ENCODE assay signal across 1 cellular context in the genomic region with DNA sequence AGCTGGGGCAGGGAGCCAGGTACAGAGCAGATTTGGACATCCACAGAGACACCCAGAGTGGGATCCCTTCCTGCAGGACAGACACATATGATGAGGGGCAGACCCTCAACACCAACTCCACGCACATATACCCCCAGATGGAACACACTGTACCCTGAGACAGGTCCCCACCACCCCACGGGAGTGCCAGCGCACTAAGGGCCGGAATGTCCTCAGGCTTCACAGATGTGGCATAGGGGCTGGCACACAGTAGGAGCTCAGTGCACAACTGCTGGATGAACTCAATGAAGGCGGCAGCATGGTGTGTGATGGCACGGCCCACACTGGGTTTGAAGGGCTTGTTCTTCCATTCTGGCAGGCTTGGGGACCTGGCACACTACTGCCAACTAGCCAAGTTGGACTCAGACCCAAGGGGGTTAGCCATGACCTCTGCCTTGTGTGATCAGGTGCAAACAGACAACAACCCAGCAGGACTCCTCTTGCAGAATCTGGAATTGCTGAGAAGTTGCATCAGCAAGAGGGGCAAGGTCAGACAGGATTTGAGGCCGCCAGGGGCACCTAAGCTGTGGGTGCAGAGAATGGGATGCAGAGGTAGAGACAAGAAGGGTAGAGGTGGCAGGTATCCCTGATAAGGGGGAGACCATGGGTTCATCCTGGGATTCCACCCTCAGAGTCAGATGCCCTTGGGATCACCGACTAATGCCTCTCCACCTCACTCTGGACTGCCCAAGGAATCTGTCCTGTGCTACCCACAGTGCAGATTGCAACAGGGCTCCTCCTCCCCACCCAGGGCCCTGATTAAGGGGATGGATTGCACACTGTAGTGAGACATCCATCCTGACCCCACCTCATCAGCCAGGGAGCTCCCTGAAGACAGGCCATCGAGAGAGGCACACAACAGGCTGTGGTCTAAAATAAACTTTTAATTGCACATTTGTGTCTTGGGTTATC.
TF ChIP-seq lines count a peak whose summit lies in the region.

No MANE protein-coding gene starts in this region.

TF ChIP-seq in GM23338, 12 proteins besides CTCF, POLR2A, EP300 and RAD21:
- TF ChIP-seq EZH2 (IDR thresholded peaks at IDR 0.05; ENCODE audit: low read depth, unreplicated experiment) (no peak), ZNF114 (CRISPR knock-in tag; IDR thresholded peaks at IDR 0.05) (no peak), NANOG (IDR thresholded peaks at IDR 0.05; ENCODE audit: borderline replicate concordance) (no peak), STAT1 (IDR thresholded peaks at IDR 0.05; ENCODE audit: unreplicated experiment) (no peak), EZH2phosphoT487 (IDR thresholded peaks at IDR 0.05; ENCODE audit: unreplicated experiment) (no peak), CREB1 (CRISPR knock-in tag; IDR thresholded peaks at IDR 0.05; ENCODE audit: low read depth) (no peak), POLR2AphosphoS5 (IDR thresholded peaks at IDR 0.05; ENCODE audit: low read depth) (no peak), JUNB (IDR thresholded peaks at IDR 0.05; ENCODE audit: unreplicated experiment) (no peak), ZNF331 (CRISPR knock-in tag; IDR thresholded peaks at IDR 0.05; ENCODE audit: low read depth) (no peak)
- TF ChIP-seq, protein P1, sequence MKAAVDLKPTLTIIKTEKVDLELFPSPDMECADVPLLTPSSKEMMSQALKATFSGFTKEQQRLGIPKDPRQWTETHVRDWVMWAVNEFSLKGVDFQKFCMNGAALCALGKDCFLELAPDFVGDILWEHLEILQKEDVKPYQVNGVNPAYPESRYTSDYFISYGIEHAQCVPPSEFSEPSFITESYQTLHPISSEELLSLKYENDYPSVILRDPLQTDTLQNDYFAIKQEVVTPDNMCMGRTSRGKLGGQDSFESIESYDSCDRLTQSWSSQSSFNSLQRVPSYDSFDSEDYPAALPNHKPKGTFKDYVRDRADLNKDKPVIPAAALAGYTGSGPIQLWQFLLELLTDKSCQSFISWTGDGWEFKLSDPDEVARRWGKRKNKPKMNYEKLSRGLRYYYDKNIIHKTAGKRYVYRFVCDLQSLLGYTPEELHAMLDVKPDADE (IDR thresholded peaks at IDR 0.05): no peak
- TF ChIP-seq, protein P2, sequence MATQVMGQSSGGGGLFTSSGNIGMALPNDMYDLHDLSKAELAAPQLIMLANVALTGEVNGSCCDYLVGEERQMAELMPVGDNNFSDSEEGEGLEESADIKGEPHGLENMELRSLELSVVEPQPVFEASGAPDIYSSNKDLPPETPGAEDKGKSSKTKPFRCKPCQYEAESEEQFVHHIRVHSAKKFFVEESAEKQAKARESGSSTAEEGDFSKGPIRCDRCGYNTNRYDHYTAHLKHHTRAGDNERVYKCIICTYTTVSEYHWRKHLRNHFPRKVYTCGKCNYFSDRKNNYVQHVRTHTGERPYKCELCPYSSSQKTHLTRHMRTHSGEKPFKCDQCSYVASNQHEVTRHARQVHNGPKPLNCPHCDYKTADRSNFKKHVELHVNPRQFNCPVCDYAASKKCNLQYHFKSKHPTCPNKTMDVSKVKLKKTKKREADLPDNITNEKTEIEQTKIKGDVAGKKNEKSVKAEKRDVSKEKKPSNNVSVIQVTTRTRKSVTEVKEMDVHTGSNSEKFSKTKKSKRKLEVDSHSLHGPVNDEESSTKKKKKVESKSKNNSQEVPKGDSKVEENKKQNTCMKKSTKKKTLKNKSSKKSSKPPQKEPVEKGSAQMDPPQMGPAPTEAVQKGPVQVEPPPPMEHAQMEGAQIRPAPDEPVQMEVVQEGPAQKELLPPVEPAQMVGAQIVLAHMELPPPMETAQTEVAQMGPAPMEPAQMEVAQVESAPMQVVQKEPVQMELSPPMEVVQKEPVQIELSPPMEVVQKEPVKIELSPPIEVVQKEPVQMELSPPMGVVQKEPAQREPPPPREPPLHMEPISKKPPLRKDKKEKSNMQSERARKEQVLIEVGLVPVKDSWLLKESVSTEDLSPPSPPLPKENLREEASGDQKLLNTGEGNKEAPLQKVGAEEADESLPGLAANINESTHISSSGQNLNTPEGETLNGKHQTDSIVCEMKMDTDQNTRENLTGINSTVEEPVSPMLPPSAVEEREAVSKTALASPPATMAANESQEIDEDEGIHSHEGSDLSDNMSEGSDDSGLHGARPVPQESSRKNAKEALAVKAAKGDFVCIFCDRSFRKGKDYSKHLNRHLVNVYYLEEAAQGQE (IDR thresholded peaks at IDR 0.05; ENCODE audit: unreplicated experiment): no peak
- TF ChIP-seq, protein P3, sequence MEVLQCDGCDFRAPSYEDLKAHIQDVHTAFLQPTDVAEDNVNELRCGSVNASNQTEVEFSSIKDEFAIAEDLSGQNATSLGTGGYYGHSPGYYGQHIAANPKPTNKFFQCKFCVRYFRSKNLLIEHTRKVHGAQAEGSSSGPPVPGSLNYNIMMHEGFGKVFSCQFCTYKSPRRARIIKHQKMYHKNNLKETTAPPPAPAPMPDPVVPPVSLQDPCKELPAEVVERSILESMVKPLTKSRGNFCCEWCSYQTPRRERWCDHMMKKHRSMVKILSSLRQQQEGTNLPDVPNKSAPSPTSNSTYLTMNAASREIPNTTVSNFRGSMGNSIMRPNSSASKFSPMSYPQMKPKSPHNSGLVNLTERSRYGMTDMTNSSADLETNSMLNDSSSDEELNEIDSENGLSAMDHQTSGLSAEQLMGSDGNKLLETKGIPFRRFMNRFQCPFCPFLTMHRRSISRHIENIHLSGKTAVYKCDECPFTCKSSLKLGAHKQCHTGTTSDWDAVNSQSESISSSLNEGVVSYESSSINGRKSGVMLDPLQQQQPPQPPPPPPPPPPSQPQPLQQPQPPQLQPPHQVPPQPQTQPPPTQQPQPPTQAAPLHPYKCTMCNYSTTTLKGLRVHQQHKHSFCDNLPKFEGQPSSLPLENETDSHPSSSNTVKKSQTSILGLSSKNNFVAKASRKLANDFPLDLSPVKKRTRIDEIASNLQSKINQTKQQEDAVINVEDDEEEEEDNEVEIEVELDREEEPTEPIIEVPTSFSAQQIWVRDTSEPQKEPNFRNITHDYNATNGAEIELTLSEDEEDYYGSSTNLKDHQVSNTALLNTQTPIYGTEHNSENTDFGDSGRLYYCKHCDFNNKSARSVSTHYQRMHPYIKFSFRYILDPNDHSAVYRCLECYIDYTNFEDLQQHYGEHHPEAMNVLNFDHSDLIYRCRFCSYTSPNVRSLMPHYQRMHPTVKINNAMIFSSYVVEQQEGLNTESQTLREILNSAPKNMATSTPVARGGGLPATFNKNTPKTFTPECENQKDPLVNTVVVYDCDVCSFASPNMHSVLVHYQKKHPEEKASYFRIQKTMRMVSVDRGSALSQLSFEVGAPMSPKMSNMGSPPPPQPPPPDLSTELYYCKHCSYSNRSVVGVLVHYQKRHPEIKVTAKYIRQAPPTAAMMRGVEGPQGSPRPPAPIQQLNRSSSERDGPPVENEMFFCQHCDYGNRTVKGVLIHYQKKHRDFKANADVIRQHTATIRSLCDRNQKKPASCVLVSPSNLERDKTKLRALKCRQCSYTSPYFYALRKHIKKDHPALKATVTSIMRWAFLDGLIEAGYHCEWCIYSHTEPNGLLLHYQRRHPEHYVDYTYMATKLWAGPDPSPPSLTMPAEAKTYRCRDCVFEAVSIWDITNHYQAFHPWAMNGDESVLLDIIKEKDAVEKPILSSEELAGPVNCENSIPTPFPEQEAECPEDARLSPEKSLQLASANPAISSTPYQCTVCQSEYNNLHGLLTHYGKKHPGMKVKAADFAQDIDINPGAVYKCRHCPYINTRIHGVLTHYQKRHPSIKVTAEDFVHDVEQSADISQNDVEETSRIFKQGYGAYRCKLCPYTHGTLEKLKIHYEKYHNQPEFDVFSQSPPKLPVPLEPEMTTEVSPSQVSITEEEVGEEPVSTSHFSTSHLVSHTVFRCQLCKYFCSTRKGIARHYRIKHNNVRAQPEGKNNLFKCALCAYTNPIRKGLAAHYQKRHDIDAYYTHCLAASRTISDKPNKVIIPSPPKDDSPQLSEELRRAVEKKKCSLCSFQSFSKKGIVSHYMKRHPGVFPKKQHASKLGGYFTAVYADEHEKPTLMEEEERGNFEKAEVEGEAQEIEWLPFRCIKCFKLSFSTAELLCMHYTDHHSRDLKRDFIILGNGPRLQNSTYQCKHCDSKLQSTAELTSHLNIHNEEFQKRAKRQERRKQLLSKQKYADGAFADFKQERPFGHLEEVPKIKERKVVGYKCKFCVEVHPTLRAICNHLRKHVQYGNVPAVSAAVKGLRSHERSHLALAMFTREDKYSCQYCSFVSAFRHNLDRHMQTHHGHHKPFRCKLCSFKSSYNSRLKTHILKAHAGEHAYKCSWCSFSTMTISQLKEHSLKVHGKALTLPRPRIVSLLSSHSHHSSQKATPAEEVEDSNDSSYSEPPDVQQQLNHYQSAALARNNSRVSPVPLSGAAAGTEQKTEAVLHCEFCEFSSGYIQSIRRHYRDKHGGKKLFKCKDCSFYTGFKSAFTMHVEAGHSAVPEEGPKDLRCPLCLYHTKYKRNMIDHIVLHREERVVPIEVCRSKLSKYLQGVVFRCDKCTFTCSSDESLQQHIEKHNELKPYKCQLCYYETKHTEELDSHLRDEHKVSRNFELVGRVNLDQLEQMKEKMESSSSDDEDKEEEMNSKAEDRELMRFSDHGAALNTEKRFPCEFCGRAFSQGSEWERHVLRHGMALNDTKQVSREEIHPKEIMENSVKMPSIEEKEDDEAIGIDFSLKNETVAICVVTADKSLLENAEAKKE (CRISPR knock-in tag; IDR thresholded peaks at IDR 0.05): no peak
